Comparison of ENCODE assay signal across 8 cellular contexts in the genomic region with DNA sequence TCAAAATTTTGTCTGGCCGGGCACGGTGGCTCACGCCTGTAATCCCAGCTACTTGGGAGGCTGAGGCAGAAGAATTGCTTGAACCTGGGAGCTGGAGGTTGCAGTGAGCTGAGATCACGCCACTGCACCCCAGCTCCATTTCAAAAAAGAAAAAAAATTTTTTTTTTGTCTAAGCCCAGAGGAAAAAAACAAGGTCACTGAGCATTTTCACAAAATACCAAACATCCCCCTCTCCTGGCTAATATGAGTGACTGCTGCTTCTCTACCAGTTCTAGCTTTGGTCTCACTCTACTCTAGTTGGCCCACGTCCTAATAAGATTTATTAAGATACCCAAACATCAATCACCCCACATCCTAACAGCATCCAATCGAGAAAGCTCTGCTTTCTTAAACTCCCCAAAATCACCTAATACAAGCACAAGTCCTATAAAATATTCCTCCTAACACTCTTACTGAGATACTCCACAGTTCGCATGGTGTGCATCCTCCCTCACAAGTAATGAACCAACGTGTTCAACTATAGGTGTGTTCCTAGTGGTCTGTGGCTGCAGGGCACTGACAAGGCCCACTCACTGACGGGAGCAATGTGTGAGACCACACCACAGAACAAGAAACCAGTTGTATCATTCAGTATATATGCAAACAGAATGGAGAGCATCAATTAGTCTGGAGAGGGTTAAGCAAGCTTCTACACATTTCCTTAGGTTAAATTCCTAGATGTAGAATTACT.
DNase-seq lines count a peak whose midpoint lies in the region; ATAC-seq and TF ChIP-seq lines count a peak whose summit lies in the region.

No MANE protein-coding gene starts in this region.

- H3K27me3 Mint-ChIP-seq in activated naive CD4-positive, alpha-beta T cell treated with anti-CD3 and anti-CD28 coated beads for 36 hours (ENCODE audit: low read depth) = no peaks in the 10 kb centered on the region

- CTCF ChIA-PET in activated naive CD4-positive, alpha-beta T cell treated with anti-CD3 and anti-CD28 coated beads for 36 hours (lab: Charles Lee) = interaction anchor here (0.6 to 5.1 kb wide), 22 partner anchors 10 to 158 kb away, joined by 3 to 41 read pairs (median 5); partner anchors contain the start of gene ARMC12

- H3K4me3 ChIP-seq in RWPE2 (ENCODE audit: severe bottlenecking) (no peak overlapping the region), esophagus muscularis mucosa (no peak overlapping the region), testis (no peak overlapping the region)

- TF ChIP-seq EP300 in esophagus muscularis mucosa (IDR thresholded peaks at IDR 0.05) = no peak

- peaks cover 48% of the 10 kb centered on the region for H3K4me1 Mint-ChIP-seq in activated naive CD4-positive, alpha-beta T cell treated with anti-CD3 and anti-CD28 coated beads for 36 hours (ENCODE audit: low read depth)

- TF ChIP-seq CTCF in RWPE2 (IDR thresholded peaks at IDR 0.05; ENCODE audit: poor library complexity, severe bottlenecking) (peak; percentile 39), esophagus muscularis mucosa (IDR thresholded peaks at IDR 0.05) (peak in 1 of 3 experiments; percentile 19), testis (IDR thresholded peaks at IDR 0.05) (peak; percentile 6 to 31 (median 29))

- peak overlapping the region; percentile 30 for H3K27ac Mint-ChIP-seq in activated naive CD4-positive, alpha-beta T cell treated with anti-CD3 and anti-CD28 coated beads for 36 hours

- DNase-seq in activated naive CD4-positive, alpha-beta T cell treated with anti-CD3 and anti-CD28 coated beads for 36 hours = no peak
- DNase-seq in activated naive CD4-positive, alpha-beta T cell treated with Interleukin-2 at 50 U/mL for 16 hours = no peak
- no peak for DNase-seq in RWPE2 (ENCODE audit: low spot score)
- no peak for DNase-seq in esophagus muscularis mucosa (ENCODE audit: extremely low spot score)
- DNase-seq in testis = no peak
- DNase-seq in NCI-H1417 (lab: John Stamatoyannopoulos, UW) = no peak
- no peak for DNase-seq in NCI-H345 (lab: John Stamatoyannopoulos, UW)

- H3K27me3 ChIP-seq in RWPE2 (ENCODE audit: insufficient read depth, poor library complexity, severe bottlenecking) = no peaks in the 10 kb centered on the region
- no peaks in the 10 kb centered on the region for H3K27me3 ChIP-seq in esophagus muscularis mucosa
- no peaks in the 10 kb centered on the region for H3K27me3 ChIP-seq in testis

- intact Hi-C loops in activated naive CD4-positive, alpha-beta T cell treated with anti-CD3 and anti-CD28 coated beads for 36 hours (cut with micrococcal nuclease) = loop anchor here (1.0 kb wide), 1 partner anchor 40 kb away; no protein-coding TSS in a partner anchor
- intact Hi-C loops in esophagus muscularis mucosa (cut with DNase I) = loop anchor here (10.0 kb wide), 1 partner anchor 50 kb away; no protein-coding TSS in a partner anchor
- intact Hi-C loops in testis (cut with DNase I; ENCODE audit: low total_unique reads) = no loop called here

- ATAC-seq in RWPE2 (ENCODE audit: low read depth) (peak; percentile 33; the same call in 1 of the 3 replicates), GM21786 (IDR thresholded peaks at IDR 0.05; ENCODE audit: unreplicated experiment) (no peak)

- peaks cover 45% of the 10 kb centered on the region for H3K36me3 Mint-ChIP-seq in activated naive CD4-positive, alpha-beta T cell treated with anti-CD3 and anti-CD28 coated beads for 36 hours (ENCODE audit: low read depth)

- H3K36me3 ChIP-seq in RWPE2 (ENCODE audit: low read depth) (peaks cover 92% of the 10 kb centered on the region), esophagus muscularis mucosa (peaks cover 62 to 98% (median 93%) of the 10 kb centered on the region in 4 donors), testis (ENCODE audit: low read depth, missing control alignments) (no peaks in the 10 kb centered on the region)

- H3K9me3 Mint-ChIP-seq in activated naive CD4-positive, alpha-beta T cell treated with anti-CD3 and anti-CD28 coated beads for 36 hours = no peaks in the 10 kb centered on the region

- H3K4me1 ChIP-seq in RWPE2 (ENCODE audit: insufficient read depth, poor library complexity, severe bottlenecking) = no peaks in the 10 kb centered on the region
- peaks cover 0 to 66% (median 26%) of the 10 kb centered on the region in 4 donors for H3K4me1 ChIP-seq in esophagus muscularis mucosa
- peaks cover 14% of the 10 kb centered on the region for H3K4me1 ChIP-seq in testis

- H3K4me3 Mint-ChIP-seq in activated naive CD4-positive, alpha-beta T cell treated with anti-CD3 and anti-CD28 coated beads for 36 hours = no peak overlapping the region

- no peak for TF ChIP-seq POLR2A in esophagus muscularis mucosa (IDR thresholded peaks at IDR 0.05; ENCODE audit: low read depth)
- TF ChIP-seq POLR2A in testis (IDR thresholded peaks at IDR 0.05) = no peak

- 92% methylated on average over 9 of the region's 9 CpGs for WGBS in esophagus muscularis mucosa
- WGBS in testis, 2 donors = 66 to 75% methylated on average over 9 of the region's 9 CpGs

- no peaks in the 10 kb centered on the region for H3K9me3 ChIP-seq in RWPE2 (ENCODE audit: severe bottlenecking)
- H3K9me3 ChIP-seq in esophagus muscularis mucosa = no peaks in the 10 kb centered on the region
- no peaks in the 10 kb centered on the region for H3K9me3 ChIP-seq in testis

- no peak overlapping the region for H3K27ac ChIP-seq in RWPE2 (ENCODE audit: poor library complexity, severe bottlenecking)
- peak overlapping the region in 3 of 4 donors; percentile 5 to 35 (median 10) for H3K27ac ChIP-seq in esophagus muscularis mucosa (replicated peaks in 1 of 4)
- H3K27ac ChIP-seq in testis = peak overlapping the region in 1 of 2 donors; percentile 62
